In genomic region chr15:93070901-93071300, GRCh38 we compare ENCODE assay signal across 17 cellular contexts. TPM values are rescaled to one million over a fixed set of nuclear protein-coding genes. Genes with fewer than 3 reads are reported as not detected.
A peak's percentile ranks its signal among the peaks of the same experiment; 100 is the strongest.
DNase-seq lines count a peak whose midpoint lies in the region; ATAC-seq, FAIRE-seq and TF ChIP-seq lines count a peak whose summit lies in the region.
"Had no signal": no experiment of that assay in that cellular context is flagged by ENCODE, and none has a peak within 500 bp of the region (broad histone marks: within the 10 kb centered on the region; RNA-seq: fewer than 3 reads in every experiment).

No MANE protein-coding gene starts in this region.

- TF ChIP-seq EP300 in ovary (IDR thresholded peaks at IDR 0.05): no peak

- ATAC-seq in Right ventricle myocardium superior (ENCODE audit: poor library complexity) (no peak), GM19328 (IDR thresholded peaks at IDR 0.05; ENCODE audit: unreplicated experiment) (no peak), GM19397 (IDR thresholded peaks at IDR 0.05; ENCODE audit: unreplicated experiment) (no peak)
- ATAC-seq: activated CD8-positive, alpha-beta T cell treated with anti-CD3 and anti-CD28 coated beads for 36 hours had no signal

- WGBS in ovary, 3 donors: 49 to 62% (median 61%) methylated on average over 4 of the region's 4 CpGs

- H3K27me3 Mint-ChIP-seq in glutamatergic neuron (ENCODE audit: unreplicated experiment): peaks cover 7% of the 10 kb centered on the region

- intact Hi-C loops in Right ventricle myocardium superior (cut with DNase I): no loop called here
- intact Hi-C loops in ovary (cut with DNase I): loop anchor here in 1 of 4 donors (10.0 kb wide), 1 partner anchor 414 kb away; no protein-coding TSS in a partner anchor

- H3K9me3 Mint-ChIP-seq in glutamatergic neuron (ENCODE audit: unreplicated experiment): peaks cover 15% of the 10 kb centered on the region
- H3K9me3 Mint-ChIP-seq: activated CD8-positive, alpha-beta T cell treated with anti-CD3 and anti-CD28 coated beads for 36 hours had no signal

- H3K4me1 Mint-ChIP-seq in glutamatergic neuron (ENCODE audit: low read depth, unreplicated experiment): peaks cover 43% of the 10 kb centered on the region

- TF ChIP-seq POLR2A in ovary (IDR thresholded peaks at IDR 0.05): no peak

- H3K36me3 ChIP-seq in right atrium auricular region: no peaks in the 10 kb centered on the region
- no peaks in the 10 kb centered on the region for H3K36me3 ChIP-seq in ovary
- no peaks in the 10 kb centered on the region for H3K36me3 ChIP-seq in brain microvascular endothelial cell (replicated peaks)
- H3K36me3 ChIP-seq: spleen had no signal

- H3K27ac Mint-ChIP-seq in glutamatergic neuron (ENCODE audit: unreplicated experiment): no peak overlapping the region
- H3K27ac Mint-ChIP-seq: activated CD8-positive, alpha-beta T cell treated with anti-CD3 and anti-CD28 coated beads for 36 hours; immature natural killer cell had no signal

- no peaks in the 10 kb centered on the region for H3K36me3 Mint-ChIP-seq in glutamatergic neuron (ENCODE audit: unreplicated experiment)

- H3K4me3 Mint-ChIP-seq in glutamatergic neuron (ENCODE audit: unreplicated experiment): peak overlapping the region; percentile 99
- H3K4me3 Mint-ChIP-seq: activated CD8-positive, alpha-beta T cell treated with anti-CD3 and anti-CD28 coated beads for 36 hours; immature natural killer cell had no signal

- FAIRE-seq in HTR-8/SVneo (lab: Jason Lieb, UNC): no peak

- H3K27me3 ChIP-seq in right atrium auricular region (no peaks in the 10 kb centered on the region), ovary (no peaks in the 10 kb centered on the region), brain microvascular endothelial cell (replicated peaks) (peaks cover 34% of the 10 kb centered on the region)

- H3K4me3 ChIP-seq in right atrium auricular region: peak overlapping the region; percentile 60 to 67
- H3K4me3 ChIP-seq in ovary: peak overlapping the region; percentile 77
- no peak overlapping the region for H3K4me3 ChIP-seq in brain microvascular endothelial cell (ENCODE audit: low read depth, low read length)

- TF ChIP-seq CTCF in right atrium auricular region (IDR thresholded peaks at IDR 0.05) (no peak), glutamatergic neuron (IDR thresholded peaks at IDR 0.05; ENCODE audit: partially characterized antibody, unreplicated experiment) (no peak), ovary (IDR thresholded peaks at IDR 0.05) (no peak), brain microvascular endothelial cell (IDR thresholded peaks at IDR 0.05; ENCODE audit: low read depth, low read length, missing control alignments) (no peak)

- peak overlapping the region; percentile 77 to 81 for H3K27ac ChIP-seq in right atrium auricular region
- peak overlapping the region in 1 of 2 donors; percentile 7 for H3K27ac ChIP-seq in ovary
- no peak overlapping the region for H3K27ac ChIP-seq in brain microvascular endothelial cell
- H3K27ac ChIP-seq: spleen had no signal

- H3K9me3 ChIP-seq in right atrium auricular region (no peaks in the 10 kb centered on the region), ovary (no peaks in the 10 kb centered on the region)
- H3K9me3 ChIP-seq: spleen had no signal

- in situ Hi-C loops in brain microvascular endothelial cell (cut with HindIII; ENCODE audit: low pct_ligation_motif_present, low sequenced_read_pairs): no loop called here

- H3K4me1 ChIP-seq in right atrium auricular region: peaks cover 0 to 47% of the 10 kb centered on the region in 2 donors
- peaks cover 19% of the 10 kb centered on the region for H3K4me1 ChIP-seq in ovary (ENCODE audit: insufficient read depth)

- DNase-seq in right atrium auricular region (ENCODE audit: low spot score) (no peak), Right ventricle myocardium superior (no peak), glutamatergic neuron (no peak), ovary (no peak), HTR-8/SVneo (ENCODE audit: insufficient read length, low spot score) (no peak), brain microvascular endothelial cell (no peak)
- DNase-seq: activated CD8-positive, alpha-beta T cell treated with anti-CD3 and anti-CD28 coated beads for 36 hours; activated effector memory CD4-positive, alpha-beta T cell treated with Interleukin-2 at 50 U/mL for 16 hours; DMS53; immature natural killer cell; Karpas-422; NCI-H187; NCI-H774; SHP77; spleen had no signal

RNA-seq across cellular contexts. Expression of gene RGMA, which starts 18.1 kb away (rescaled TPM):
- total RNA-seq in right atrium auricular region (1 to 10 TPM; 7.2 to 9.9 TPM), Right ventricle myocardium superior (25.0 TPM), glutamatergic neuron (ENCODE audit: unreplicated experiment) (56.6 TPM), ovary (10 to 100 TPM; 17.4 to 47.6 (median 31.6) TPM)
- 10 to 100 TPM in 1 of 2 donors, 1 to 10 TPM in 1; 2.8 to 33.6 TPM for polyA plus RNA-seq in ovary
- total RNA-seq: activated CD8-positive, alpha-beta T cell treated with anti-CD3 and anti-CD28 coated beads for 36 hours had no signal
- polyA plus RNA-seq: immature natural killer cell had no signal
